Comparison of ENCODE assay signal across 25 cellular contexts in genomic region chr2:36330456-36331395, GRCh38. TPM values are rescaled to one million over a fixed set of nuclear protein-coding genes. Genes with fewer than 3 reads are reported as not detected.
DNase-seq lines count a peak whose midpoint lies in the region; ATAC-seq and TF ChIP-seq lines count a peak whose summit lies in the region.
"Had no signal": no experiment of that assay in that cellular context is flagged by ENCODE, and none has a peak within 500 bp of the region (broad histone marks: within the 10 kb centered on the region; RNA-seq: fewer than 3 reads in every experiment).

No MANE protein-coding gene starts in this region.

- no peaks in the 10 kb centered on the region for H3F3A ChIP-seq in SK-N-SH (replicated peaks; ENCODE audit: insufficient read depth)

- TF ChIP-seq RAD21 in SK-N-SH (IDR thresholded peaks at IDR 0.05; ENCODE audit: low read length): no peak

- TF ChIP-seq POLR2A in body of pancreas (IDR thresholded peaks at IDR 0.05) (no peak), suprapubic skin (IDR thresholded peaks at IDR 0.05) (no peak)

- 68% methylated on average over 3 of the region's 3 CpGs for WGBS in SK-N-SH (ENCODE audit: low lambda C conversion rate)
- WGBS in body of pancreas, 2 donors: 69 to 75% methylated on average over 3 of the region's 3 CpGs
- WGBS in mesendoderm (ENCODE audit: extremely low coverage, insufficient coverage, low lambda C conversion rate): no CpG with 5 or more reads among the region's 3 CpGs
- WGBS in suprapubic skin: 41% methylated on average over 3 of the region's 3 CpGs

- H3K9ac ChIP-seq in SK-N-SH: no peak overlapping the region
- H3K9ac ChIP-seq in mesendoderm (ENCODE audit: low read length): no peak overlapping the region

- H3K27me3 ChIP-seq in SK-N-SH (ENCODE audit: insufficient read depth): no peaks in the 10 kb centered on the region
- H3K27me3 ChIP-seq in body of pancreas: no peaks in the 10 kb centered on the region
- H3K27me3 ChIP-seq in mesendoderm (ENCODE audit: insufficient read depth, low read length, poor library complexity): no peaks in the 10 kb centered on the region
- no peaks in the 10 kb centered on the region for H3K27me3 ChIP-seq in suprapubic skin

- peak overlapping the region in 1 of 2 experiments; percentile 2; a peak in 2 of 4 replicates for H3K27ac ChIP-seq in SK-N-SH (ENCODE audit: low read depth in 2 of 2, low read length in 1 of 2)
- H3K27ac ChIP-seq in body of pancreas: peak overlapping the region in 2 of 4 donors; percentile 34 to 63
- H3K27ac ChIP-seq in mesendoderm (ENCODE audit: low read depth, low read length): no peak overlapping the region
- peak overlapping the region; percentile 44 for H3K27ac ChIP-seq in suprapubic skin
- H3K27ac ChIP-seq: C4-2B had no signal

- no peak overlapping the region for H3K4me3 ChIP-seq in SK-N-SH (ENCODE audit: low read depth in 2 of 2, low read length in 1 of 2)
- H3K4me3 ChIP-seq in body of pancreas: no peak overlapping the region
- no peak overlapping the region for H3K4me3 ChIP-seq in mesendoderm (ENCODE audit: low read length)
- no peak overlapping the region for H3K4me3 ChIP-seq in suprapubic skin

- no peak for TF ChIP-seq EP300 in SK-N-SH (IDR thresholded peaks at IDR 0.05; ENCODE audit: borderline replicate concordance in 1 of 2, low read depth in 1 of 2, low read length in 1 of 2)
- no peak for TF ChIP-seq EP300 in suprapubic skin (IDR thresholded peaks at IDR 0.05)

- no peaks in the 10 kb centered on the region for H3K79me1 ChIP-seq in mesendoderm (ENCODE audit: low read length)

- ATAC-seq in SK-N-SH treated with all-trans-retinoic acid at 6 μM for 48 hours (peak; percentile 45), body of pancreas (peak; percentile 24), GM21576 (IDR thresholded peaks at IDR 0.05; ENCODE audit: unreplicated experiment) (no peak)
- ATAC-seq: activated T-cell treated with anti-CD3 and anti-CD28 coated beads, Interleukin-2, amount 50 U/mL, for 4 hours; left ventricle myocardium superior had no signal

- H3K9me3 ChIP-seq in SK-N-SH (no peaks in the 10 kb centered on the region), body of pancreas (no peaks in the 10 kb centered on the region), suprapubic skin (no peaks in the 10 kb centered on the region)

- H3K79me2 ChIP-seq in SK-N-SH (ENCODE audit: insufficient read depth): no peaks in the 10 kb centered on the region
- H3K79me2 ChIP-seq in mesendoderm (ENCODE audit: control insufficient read depth, insufficient read depth, low read length): no peaks in the 10 kb centered on the region

- peak overlapping the region; percentile 39 for H4K8ac ChIP-seq in mesendoderm (ENCODE audit: low read depth, low read length)

- H3K4me2 ChIP-seq in SK-N-SH (no peak overlapping the region), mesendoderm (ENCODE audit: low read length) (no peak overlapping the region)

- H3K36me3 ChIP-seq in SK-N-SH (replicated peaks in 1 of 2; ENCODE audit: control insufficient read depth in 1 of 2, insufficient read depth in 2 of 2, low read length in 1 of 2) (no peaks in the 10 kb centered on the region), body of pancreas (replicated peaks in 1 of 2; ENCODE audit: insufficient read depth in 1 of 2, low read depth in 2 of 2) (no peaks in the 10 kb centered on the region), mesendoderm (ENCODE audit: control insufficient read depth, insufficient read depth, low read length) (no peaks in the 10 kb centered on the region), suprapubic skin (no peaks in the 10 kb centered on the region)

- no peak overlapping the region for H2AK5ac ChIP-seq in mesendoderm (ENCODE audit: low read length)

- no peaks in the 10 kb centered on the region for H3K9me2 ChIP-seq in SK-N-SH

- POLR2A ChIA-PET in SK-N-SH (lab: Yijun Ruan, JAX): no interaction called here

- H3K18ac ChIP-seq in mesendoderm (ENCODE audit: low read length): peak overlapping the region; percentile 56

- no peak overlapping the region; the same call in 1 of the 2 replicates for H2AFZ ChIP-seq in SK-N-SH (ENCODE audit: low read depth)

- H4K20me1 ChIP-seq in SK-N-SH (ENCODE audit: insufficient read depth): no peaks in the 10 kb centered on the region

- DNase-seq in SK-N-SH: no peak
- no peak for DNase-seq in body of pancreas
- DNase-seq in mesendoderm: no peak
- DNase-seq in suprapubic skin (ENCODE audit: low spot score in 2 of 2): no peak
- no peak for DNase-seq in NCI-H524 treated with DMSO at 0.1 percent for 48 hours (lab: John Stamatoyannopoulos, UW)
- no peak for DNase-seq in H4 (ENCODE audit: low spot score)
- DNase-seq: activated CD4-positive, alpha-beta T cell treated with anti-CD3 and anti-CD28 coated beads for 1 hour; activated CD8-positive, alpha-beta memory T cell treated with anti-CD3 and anti-CD28 coated beads for 24 hours; activated naive CD4-positive, alpha-beta T cell treated with anti-CD3 and anti-CD28 coated beads, Interleukin-2, amount 50 U/mL, for 16 hours; activated T-cell treated with anti-CD3 and anti-CD28 coated beads, Interleukin-2, amount 50 U/mL, for 4 hours; aorta; GOT3; immature natural killer cell; KBM-7; left ventricle myocardium superior; NCI-H1694; NCI-H446; nucleus accumbens; right cardiac atrium; RPMI8226; stimulated activated CD4-positive, alpha-beta T cell treated with anti-CD3 and anti-CD28 coated beads, Interleukin-15, amount 100 ng/mL, for 24 hours; substantia nigra had no signal

- TF ChIP-seq CTCF in SK-N-SH (IDR thresholded peaks at IDR 0.05) (no peak), body of pancreas (IDR thresholded peaks at IDR 0.05) (no peak), suprapubic skin (IDR thresholded peaks at IDR 0.05) (no peak)

- H3K4ac ChIP-seq in mesendoderm (ENCODE audit: low read depth, low read length): no peak overlapping the region

- H3K4me1 ChIP-seq in SK-N-SH (ENCODE audit: control insufficient read depth in 1 of 2, insufficient read depth in 2 of 2, low read depth in 1 of 2, low read length in 1 of 2) (no peaks in the 10 kb centered on the region; a peak in 1 of 4 replicates), body of pancreas (peaks cover 8% of the 10 kb centered on the region), mesendoderm (ENCODE audit: control insufficient read depth, low read depth, low read length) (peaks cover 2% of the 10 kb centered on the region), suprapubic skin (peaks cover 21% of the 10 kb centered on the region)

- CTCF ChIA-PET in SK-N-SH (lab: Yijun Ruan, JAX): interaction anchor here (1.2 kb wide), 1 partner anchor 9 kb away, joined by 3 read pairs; no protein-coding TSS in a partner anchor

- intact Hi-C loops in body of pancreas (cut with DNase I): no loop called here

- no peak overlapping the region for H2BK15ac ChIP-seq in mesendoderm (replicated peaks; ENCODE audit: low read depth)

- H4K5ac ChIP-seq in mesendoderm (ENCODE audit: low read length): no peak overlapping the region

- no peak overlapping the region for H2BK120ac ChIP-seq in mesendoderm (ENCODE audit: low read depth, low read length)

- no peak overlapping the region for H3K23ac ChIP-seq in mesendoderm (ENCODE audit: low read length)

- H2BK5ac ChIP-seq in mesendoderm (ENCODE audit: low read length): no peak overlapping the region

- no peak overlapping the region for H3K56ac ChIP-seq in mesendoderm (ENCODE audit: low read length)

TF ChIP-seq in SK-N-SH treated with all-trans-retinoic acid at 6 μM for 48 hours, 23 proteins besides CTCF, POLR2A, EP300 and RAD21:
- TF ChIP-seq CSRNP3 (CRISPR knock-in tag; IDR thresholded peaks at IDR 0.05) (no peak), SNAI2 (CRISPR knock-in tag; IDR thresholded peaks at IDR 0.05) (no peak)
TF ChIP-seq in SK-N-SH treated with all-trans-retinoic acid at 6 μM for 48 hours: peak in this region for 0.

TF ChIP-seq in SK-N-SH, 30 proteins besides CTCF, POLR2A, EP300 and RAD21 (continues in another document):
- TF ChIP-seq, protein P1, sequence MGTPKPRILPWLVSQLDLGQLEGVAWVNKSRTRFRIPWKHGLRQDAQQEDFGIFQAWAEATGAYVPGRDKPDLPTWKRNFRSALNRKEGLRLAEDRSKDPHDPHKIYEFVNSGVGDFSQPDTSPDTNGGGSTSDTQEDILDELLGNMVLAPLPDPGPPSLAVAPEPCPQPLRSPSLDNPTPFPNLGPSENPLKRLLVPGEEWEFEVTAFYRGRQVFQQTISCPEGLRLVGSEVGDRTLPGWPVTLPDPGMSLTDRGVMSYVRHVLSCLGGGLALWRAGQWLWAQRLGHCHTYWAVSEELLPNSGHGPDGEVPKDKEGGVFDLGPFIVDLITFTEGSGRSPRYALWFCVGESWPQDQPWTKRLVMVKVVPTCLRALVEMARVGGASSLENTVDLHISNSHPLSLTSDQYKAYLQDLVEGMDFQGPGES (IDR thresholded peaks at IDR 0.05; ENCODE audit: low read depth, low read length): no peak
- no peak for TF ChIP-seq USF2 (IDR thresholded peaks at IDR 0.05; ENCODE audit: borderline replicate concordance, low read depth, low read length)
- TF ChIP-seq MEF2A (IDR thresholded peaks at IDR 0.05; ENCODE audit: borderline replicate concordance, low read depth): no peak
- TF ChIP-seq FOXM1 (IDR thresholded peaks at IDR 0.05; ENCODE audit: low read depth): no peak
- no peak for TF ChIP-seq RFX5 (IDR thresholded peaks at IDR 0.05; ENCODE audit: low read length)
- no peak for TF ChIP-seq NRF1 (IDR thresholded peaks at IDR 0.05; ENCODE audit: low read depth, low read length)
- TF ChIP-seq RCOR1 (IDR thresholded peaks at IDR 0.05; ENCODE audit: low read length): no peak

RNA-seq across cellular contexts. Expression of gene CRIM1, which starts 24.9 kb away (rescaled TPM):
- 228 and 244 TPM in 2 replicates for polyA plus RNA-seq in SK-N-SH (2012; rRNA removed)
- polyA plus RNA-seq in SK-N-SH (2012; cell fraction: cytosol; rRNA removed): 191 and 233 TPM in 2 replicates
- 201 and 239 TPM in 2 replicates for polyA plus RNA-seq in SK-N-SH (2012; cell fraction: nucleus; rRNA removed)
- total RNA-seq in body of pancreas (10 to 100 TPM; 41.5 to 64.6 TPM), suprapubic skin (100 to 1,000 TPM in 2 of 4 donors, 10 to 100 TPM in 2; 72.6 to 162 (median 112) TPM)
- 14.5 TPM for polyA plus RNA-seq in mesendoderm (2013, experiment 1 of 2)
- polyA plus RNA-seq in mesendoderm (2013, experiment 2 of 2): 14.5 TPM
- total RNA-seq in H4 (2014; rRNA removed; shearing (Covaris generic)): 8.3 and 8.8 TPM in 2 replicates
